Comparison of ENCODE assay signal across 20 cellular contexts in the genomic region with DNA sequence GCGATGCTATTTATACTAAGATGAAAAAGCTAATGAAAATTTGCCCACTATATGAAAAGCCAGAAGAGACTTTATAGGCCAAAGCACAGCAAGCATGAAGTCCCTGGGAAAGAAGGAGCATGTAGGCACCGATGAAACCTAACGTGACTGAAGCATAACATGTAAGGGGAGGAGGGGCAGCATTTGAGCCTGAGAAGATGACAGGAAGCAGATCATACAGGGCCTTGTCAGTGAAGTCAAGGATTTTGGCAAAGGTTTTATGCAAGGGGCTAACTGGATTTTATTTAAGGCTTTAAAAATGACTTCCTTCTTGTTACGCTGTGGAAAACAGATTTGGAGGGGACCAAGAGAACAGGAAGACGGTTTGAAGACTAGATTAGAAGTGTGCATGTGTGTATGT.
A peak's percentile ranks its signal among the peaks of the same experiment; 100 is the strongest.
DNase-seq lines count a peak whose midpoint lies in the region; TF ChIP-seq lines count a peak whose summit lies in the region.
"Had no signal": no experiment of that assay in that cellular context is flagged by ENCODE, and none has a peak within 500 bp of the region (broad histone marks: within the 10 kb centered on the region; RNA-seq: fewer than 3 reads in every experiment).

No MANE protein-coding gene starts in this region.

- CTCF ChIA-PET in Caco-2 (lab: Charles Lee): no interaction called here

- H3K18ac ChIP-seq in H9 (ENCODE audit: insufficient read length, low read depth, low read length): no peak overlapping the region

- H3K27ac Mint-ChIP-seq in H9 (peak overlapping the region in 2 of 3 experiments; percentile 2 to 5; a peak in 1 of 7 replicates), neural crest cell (ENCODE audit: unreplicated experiment) (peak overlapping the region; percentile 70), Caco-2 (ENCODE audit: unreplicated experiment) (no peak overlapping the region)
- H3K27ac Mint-ChIP-seq: B cell; CD8-positive, alpha-beta T cell had no signal

- intact Hi-C loops in Caco-2 (cut with micrococcal nuclease; ENCODE audit: unreplicated experiment): no loop called here

- no TSS peak for BruUV-seq in Caco-2 (replicated peaks; lab: Mats Ljungman, UMichigan)

- H3K79me1 ChIP-seq in H9 (ENCODE audit: insufficient read depth, low read depth, low read length, poor library complexity, severe bottlenecking): no peaks in the 10 kb centered on the region

- no peak overlapping the region for H3K4ac ChIP-seq in H9 (ENCODE audit: low read depth, low read length)

- no peaks in the 10 kb centered on the region for H3K79me2 ChIP-seq in H9 (ENCODE audit: insufficient read depth, low read length)

- H3K27ac ChIP-seq in H9 (ENCODE audit: insufficient read length, low read depth, low read length) (no peak overlapping the region), cingulate gyrus (ENCODE audit: low read depth, low read length) (peak overlapping the region; percentile 10)
- H3K27ac ChIP-seq: BLaER1 treated with 17β-estradiol and CSF1 and Interleukin-3, amounts not matched to agents 10 nM and 100 nM; HL-60 had no signal

- H3K4me3 ChIP-seq in Caco-2 (ENCODE audit: low read depth, low read length): no peak overlapping the region
- H3K4me3 ChIP-seq: BLaER1 treated with 17β-estradiol and CSF1 and Interleukin-3, amounts not matched to agents 10 nM and 100 nM; GM12878; HAP-1; K562 had no signal

- no peaks in the 10 kb centered on the region for H3K27me3 ChIP-seq in H9 (ENCODE audit: insufficient read depth, low read length)
- no peaks in the 10 kb centered on the region for H3K27me3 ChIP-seq in Caco-2 (replicated peaks; ENCODE audit: control insufficient read depth, insufficient read depth, low read length)
- H3K27me3 ChIP-seq: BLaER1 treated with 17β-estradiol and CSF1 and Interleukin-3, amounts not matched to agents 10 nM and 100 nM had no signal

- no peak overlapping the region for H3K4me2 ChIP-seq in H9 (ENCODE audit: insufficient read depth, insufficient read length, low read length)
- H3K4me2 ChIP-seq: BLaER1 treated with 17β-estradiol and CSF1 and Interleukin-3, amounts not matched to agents 10 nM and 100 nM had no signal

- H4K8ac ChIP-seq in H9 (replicated peaks; ENCODE audit: insufficient read length, low read depth, low read length): no peak overlapping the region

- H2AK5ac ChIP-seq in H9 (ENCODE audit: insufficient read length, low read length): no peak overlapping the region

- H4K91ac ChIP-seq in H9 (ENCODE audit: insufficient read length, low read depth, low read length): no peak overlapping the region

- no peak overlapping the region for H2AFZ ChIP-seq in H9 (ENCODE audit: low read length)

- no peak overlapping the region for H3K9ac ChIP-seq in H9 (ENCODE audit: extremely low read depth, insufficient read length, low read length)
- H3K9ac ChIP-seq: BLaER1 treated with 17β-estradiol and CSF1 and Interleukin-3, amounts not matched to agents 10 nM and 100 nM had no signal

- H2BK15ac ChIP-seq in H9 (ENCODE audit: low read depth, low read length): no peak overlapping the region

- H3T11ph ChIP-seq in H9 (ENCODE audit: low read length): no peak overlapping the region

- H2BK20ac ChIP-seq in H9 (ENCODE audit: low read depth, low read length, poor library complexity, severe bottlenecking): no peak overlapping the region

- H3K27me3 Mint-ChIP-seq in H9 (ENCODE audit: low read depth): no peaks in the 10 kb centered on the region
- H3K27me3 Mint-ChIP-seq in neural crest cell (ENCODE audit: low read depth): no peaks in the 10 kb centered on the region
- peaks cover 8% of the 10 kb centered on the region for H3K27me3 Mint-ChIP-seq in Caco-2 (ENCODE audit: insufficient read depth, unreplicated experiment)
- H3K27me3 Mint-ChIP-seq: B cell had no signal

- H2BK5ac ChIP-seq in H9 (ENCODE audit: insufficient read length, low read length): no peak overlapping the region

- no peak overlapping the region for H3K56ac ChIP-seq in H9 (ENCODE audit: insufficient read length, low read depth, low read length)

- no peak overlapping the region for H4K5ac ChIP-seq in H9 (ENCODE audit: insufficient read length, low read depth, low read length)

- in situ Hi-C loops in SK-MEL-5 (cut with HindIII; ENCODE audit: low pct_unique_long_range_greater_than_20kb, low sequenced_read_pairs) (no loop called here), G401 (cut with HindIII; ENCODE audit: low sequenced_read_pairs) (no loop called here)

- H3K4me1 ChIP-seq in H9 (ENCODE audit: insufficient read depth, low read length) (no peaks in the 10 kb centered on the region), Caco-2 (no peaks in the 10 kb centered on the region)
- H3K4me1 ChIP-seq: BLaER1 treated with 17β-estradiol and CSF1 and Interleukin-3, amounts not matched to agents 10 nM and 100 nM; HAP-1 had no signal

- H2BK12ac ChIP-seq in H9 (ENCODE audit: insufficient read length, low read depth, low read length): no peak overlapping the region

- no peaks in the 10 kb centered on the region for H3K23me2 ChIP-seq in H9 (ENCODE audit: insufficient read length, low read depth, low read length, poor library complexity, severe bottlenecking)

- H3K9me3 Mint-ChIP-seq in H9: peaks cover 7 to 8% of the 10 kb centered on the region in 2 experiments
- H3K9me3 Mint-ChIP-seq in neural crest cell: peaks cover 10% of the 10 kb centered on the region
- peaks cover 8% of the 10 kb centered on the region for H3K9me3 Mint-ChIP-seq in Caco-2 (ENCODE audit: unreplicated experiment)

- POLR2A ChIA-PET in Caco-2 (lab: Charles Lee): no interaction called here

- DNase-seq in H9 (no peak), SK-MEL-5 (ENCODE audit: low read depth, low spot score) (peak; percentile 66), neural crest cell (ENCODE audit: low read depth, low spot score) (no peak), Caco-2 (no peak), RKO (ENCODE audit: low spot score) (no peak), G401 (ENCODE audit: low spot score) (no peak), NCI-H1436 (lab: John Stamatoyannopoulos, UW) (no peak)
- DNase-seq: 8988T; CD8-positive, alpha-beta T cell; COR-L47; DMS153; DMS79; IMR-90 had no signal

- no peak overlapping the region; the same call in 1 of the 2 replicates for H3K14ac ChIP-seq in H9 (ENCODE audit: insufficient read depth, low read length)

- TF ChIP-seq CTCF in H9 (conservative IDR thresholded peaks at IDR 0.05) (no peak), neural crest cell (conservative IDR thresholded peaks at IDR 0.05) (no peak), Caco-2 (IDR thresholded peaks at IDR 0.05; ENCODE audit: insufficient read depth in 1 of 2, low read depth in 1 of 2, low read length in 1 of 2, severe bottlenecking in 1 of 2, unreplicated experiment in 1 of 2) (no peak)

- H3K36me3 ChIP-seq in Caco-2 (ENCODE audit: control insufficient read depth, insufficient read depth, low read length): no peaks in the 10 kb centered on the region
- H3K36me3 ChIP-seq: BLaER1 treated with 17β-estradiol and CSF1 and Interleukin-3, amounts not matched to agents 10 nM and 100 nM; HAP-1 had no signal

- no peaks in the 10 kb centered on the region for H4K20me1 ChIP-seq in H9 (ENCODE audit: control insufficient read depth, insufficient read depth, insufficient read length)
- H4K20me1 ChIP-seq: BLaER1 treated with 17β-estradiol and CSF1 and Interleukin-3, amounts not matched to agents 10 nM and 100 nM had no signal

- H3K23ac ChIP-seq in H9 (ENCODE audit: insufficient read length, low read depth, low read length): no peak overlapping the region

- no peak overlapping the region for H2BK120ac ChIP-seq in H9 (ENCODE audit: low read depth, low read length, poor library complexity, severe bottlenecking)

- H3K4me1 Mint-ChIP-seq in H9 (no peaks in the 10 kb centered on the region; a peak in 2 of 4 replicates), neural crest cell (peaks cover 15% of the 10 kb centered on the region), Caco-2 (ENCODE audit: low read depth, unreplicated experiment) (no peaks in the 10 kb centered on the region)
- H3K4me1 Mint-ChIP-seq: B cell had no signal

- H3K4me3 Mint-ChIP-seq in H9: no peak overlapping the region
- no peak overlapping the region for H3K4me3 Mint-ChIP-seq in neural crest cell
- no peak overlapping the region for H3K4me3 Mint-ChIP-seq in Caco-2 (ENCODE audit: unreplicated experiment)
- H3K4me3 Mint-ChIP-seq: B cell; CD8-positive, alpha-beta T cell had no signal

- peaks cover 9 to 20% (median 17%) of the 10 kb centered on the region in 3 experiments for H3K36me3 Mint-ChIP-seq in H9 (ENCODE audit: insufficient read depth in 1 of 3, low read depth in 3 of 3)
- H3K36me3 Mint-ChIP-seq in neural crest cell (ENCODE audit: low read depth): peaks cover 15% of the 10 kb centered on the region
- H3K36me3 Mint-ChIP-seq in Caco-2 (ENCODE audit: insufficient read depth, unreplicated experiment): no peaks in the 10 kb centered on the region
- H3K36me3 Mint-ChIP-seq: CD8-positive, alpha-beta T cell had no signal

- no CpG with 5 or more reads among the region's 5 CpGs for WGBS in H9 (ENCODE audit: extremely low coverage, insufficient read length, low lambda C conversion rate)

- H3K9me3 ChIP-seq in H9 (ENCODE audit: control insufficient read depth, low read depth, low read length) (no peaks in the 10 kb centered on the region), Caco-2 (no peaks in the 10 kb centered on the region)
- H3K9me3 ChIP-seq: BLaER1 treated with 17β-estradiol and CSF1 and Interleukin-3, amounts not matched to agents 10 nM and 100 nM; HAP-1 had no signal
